Comparison of ENCODE assay signal across 1 cellular context in the genomic region with DNA sequence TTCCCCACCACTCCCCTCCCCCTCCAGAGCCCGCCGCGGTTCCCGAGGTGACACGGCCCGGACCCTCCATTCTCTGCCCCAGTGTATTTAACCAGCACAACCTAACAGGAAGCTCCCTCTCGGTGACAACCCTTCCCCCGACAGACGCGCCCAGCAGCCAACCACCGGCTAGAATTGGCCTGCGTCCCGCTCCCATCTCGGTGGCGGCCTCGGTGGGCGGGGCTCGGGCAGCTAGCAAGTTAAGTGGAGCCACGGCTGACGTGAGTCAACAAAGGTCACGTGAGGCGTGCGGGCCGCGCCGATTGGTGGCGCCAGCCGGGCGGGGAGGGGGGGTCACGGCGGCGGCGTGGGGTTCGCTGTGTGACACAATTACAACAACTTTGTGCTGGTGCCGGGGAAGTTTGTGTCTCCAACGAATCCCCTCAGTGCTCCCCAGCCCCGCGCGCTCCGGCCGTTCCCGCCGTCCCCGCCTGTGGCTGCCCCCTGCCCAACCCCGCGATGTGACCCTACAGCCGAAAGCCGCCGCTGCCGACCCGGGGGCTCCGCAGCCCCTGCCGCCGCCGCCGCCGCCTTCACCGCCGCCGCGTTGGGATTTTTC.
TF ChIP-seq lines count a peak whose summit lies in the region.

KDM6A (plus strand) TSS at position 372 of the 598 bp plus-strand sequence. CDS start 364 bp downstream, outside the sequence.

TF ChIP-seq in HepG2, 621 proteins besides CTCF, POLR2A, EP300 and RAD21 (continued from another document and continues in another):
- TF ChIP-seq, protein P1, sequence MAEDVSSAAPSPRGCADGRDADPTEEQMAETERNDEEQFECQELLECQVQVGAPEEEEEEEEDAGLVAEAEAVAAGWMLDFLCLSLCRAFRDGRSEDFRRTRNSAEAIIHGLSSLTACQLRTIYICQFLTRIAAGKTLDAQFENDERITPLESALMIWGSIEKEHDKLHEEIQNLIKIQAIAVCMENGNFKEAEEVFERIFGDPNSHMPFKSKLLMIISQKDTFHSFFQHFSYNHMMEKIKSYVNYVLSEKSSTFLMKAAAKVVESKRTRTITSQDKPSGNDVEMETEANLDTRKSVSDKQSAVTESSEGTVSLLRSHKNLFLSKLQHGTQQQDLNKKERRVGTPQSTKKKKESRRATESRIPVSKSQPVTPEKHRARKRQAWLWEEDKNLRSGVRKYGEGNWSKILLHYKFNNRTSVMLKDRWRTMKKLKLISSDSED (CRISPR knock-in tag; IDR thresholded peaks at IDR 0.05): no peak
- TF ChIP-seq SETDB1 (CRISPR knock-in tag; IDR thresholded peaks at IDR 0.05; ENCODE audit: borderline replicate concordance) (no peak), ZNF260 (CRISPR knock-in tag; IDR thresholded peaks at IDR 0.05; ENCODE audit: borderline replicate concordance, low read depth) (no peak), RXRB (CRISPR knock-in tag; IDR thresholded peaks at IDR 0.05; ENCODE audit: borderline replicate concordance) (peak; percentile 12; the same call in 1 of the 2 replicates), ZNF850 (CRISPR knock-in tag; conservative IDR thresholded peaks at IDR 0.05) (no peak), YY1 (IDR thresholded peaks at IDR 0.05; ENCODE audit: insufficient read depth, insufficient replicate concordance, low read depth, low read length) (peak; percentile 57), CHD4 (IDR thresholded peaks at IDR 0.05; ENCODE audit: borderline replicate concordance, low read length) (no peak), ZNF136 (CRISPR knock-in tag; IDR thresholded peaks at IDR 0.05; ENCODE audit: low read depth) (no peak), ZNF549 (CRISPR knock-in tag; IDR thresholded peaks at IDR 0.05) (no peak), PRMT3 (CRISPR knock-in tag; IDR thresholded peaks at IDR 0.05; ENCODE audit: borderline replicate concordance, low read depth) (no peak), ZNF501 (CRISPR knock-in tag; IDR thresholded peaks at IDR 0.05) (no peak), ZNF780A (CRISPR knock-in tag; IDR thresholded peaks at IDR 0.05) (no peak), CSRNP2 (CRISPR knock-in tag; conservative IDR thresholded peaks at IDR 0.05; ENCODE audit: low read depth) (no peak), ZNF543 (CRISPR knock-in tag; IDR thresholded peaks at IDR 0.05) (no peak), TEAD3 (CRISPR knock-in tag; optimal IDR thresholded peaks at IDR 0.05; ENCODE audit: borderline replicate concordance) (no peak), GFI1 (CRISPR knock-in tag; IDR thresholded peaks at IDR 0.05; ENCODE audit: borderline replicate concordance) (no peak), ZNF790 (CRISPR knock-in tag; IDR thresholded peaks at IDR 0.05; ENCODE audit: borderline replicate concordance) (no peak), TARDBP (CRISPR knock-in tag; IDR thresholded peaks at IDR 0.05) (no peak), ZNF567 (CRISPR knock-in tag; IDR thresholded peaks at IDR 0.05; ENCODE audit: borderline replicate concordance) (no peak), SP2 (CRISPR knock-in tag; IDR thresholded peaks at IDR 0.05) (peak; percentile 91), BHLHE40 (IDR thresholded peaks at IDR 0.05; ENCODE audit: low read length) (peak; percentile 75), ZNF678 (CRISPR knock-in tag; IDR thresholded peaks at IDR 0.05) (no peak), KLF16 (CRISPR knock-in tag; IDR thresholded peaks at IDR 0.05) (no peak), SKIL (CRISPR knock-in tag; IDR thresholded peaks at IDR 0.05; ENCODE audit: borderline replicate concordance) (no peak), SMARCE1 (IDR thresholded peaks at IDR 0.05; ENCODE audit: borderline replicate concordance) (no peak), ZNF224 (CRISPR knock-in tag; IDR thresholded peaks at IDR 0.05) (no peak), ELF3 (CRISPR knock-in tag; IDR thresholded peaks at IDR 0.05) (peak; percentile 54), ZNF431 (CRISPR knock-in tag; IDR thresholded peaks at IDR 0.05; ENCODE audit: borderline replicate concordance, low read depth) (no peak), MTA1 (CRISPR knock-in tag; IDR thresholded peaks at IDR 0.05; ENCODE audit: borderline replicate concordance) (no peak), JUND (CRISPR knock-in tag; IDR thresholded peaks at IDR 0.05) (no peak), PATZ1 (CRISPR knock-in tag; IDR thresholded peaks at IDR 0.05) (peak; percentile 72), ZNF563 (CRISPR knock-in tag; IDR thresholded peaks at IDR 0.05) (no peak), DNMT3B (CRISPR knock-in tag; conservative IDR thresholded peaks at IDR 0.05) (no peak), ZSCAN29 (CRISPR knock-in tag; conservative IDR thresholded peaks at IDR 0.05) (no peak), ZNF547 (CRISPR knock-in tag; IDR thresholded peaks at IDR 0.05) (no peak; the same call in 1 of the 2 replicates), SIN3B (IDR thresholded peaks at IDR 0.05; ENCODE audit: low read length) (no peak), ZBTB38 (CRISPR knock-in tag; IDR thresholded peaks at IDR 0.05) (no peak), NCOA2 (CRISPR knock-in tag; IDR thresholded peaks at IDR 0.05) (peak; percentile 23; the same call in 1 of the 2 replicates), ZNF160 (CRISPR knock-in tag; IDR thresholded peaks at IDR 0.05) (no peak), FOXK1 (CRISPR knock-in tag; IDR thresholded peaks at IDR 0.05; ENCODE audit: borderline replicate concordance, low read depth) (peak; percentile 81; the same call in 1 of the 2 replicates), NR2C2 (CRISPR knock-in tag; IDR thresholded peaks at IDR 0.05; ENCODE audit: borderline replicate concordance) (no peak)
- TF ChIP-seq, protein P2, sequence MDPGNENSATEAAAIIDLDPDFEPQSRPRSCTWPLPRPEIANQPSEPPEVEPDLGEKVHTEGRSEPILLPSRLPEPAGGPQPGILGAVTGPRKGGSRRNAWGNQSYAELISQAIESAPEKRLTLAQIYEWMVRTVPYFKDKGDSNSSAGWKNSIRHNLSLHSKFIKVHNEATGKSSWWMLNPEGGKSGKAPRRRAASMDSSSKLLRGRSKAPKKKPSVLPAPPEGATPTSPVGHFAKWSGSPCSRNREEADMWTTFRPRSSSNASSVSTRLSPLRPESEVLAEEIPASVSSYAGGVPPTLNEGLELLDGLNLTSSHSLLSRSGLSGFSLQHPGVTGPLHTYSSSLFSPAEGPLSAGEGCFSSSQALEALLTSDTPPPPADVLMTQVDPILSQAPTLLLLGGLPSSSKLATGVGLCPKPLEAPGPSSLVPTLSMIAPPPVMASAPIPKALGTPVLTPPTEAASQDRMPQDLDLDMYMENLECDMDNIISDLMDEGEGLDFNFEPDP (CRISPR knock-in tag; conservative IDR thresholded peaks at IDR 0.05): no peak
- TF ChIP-seq, protein P3, sequence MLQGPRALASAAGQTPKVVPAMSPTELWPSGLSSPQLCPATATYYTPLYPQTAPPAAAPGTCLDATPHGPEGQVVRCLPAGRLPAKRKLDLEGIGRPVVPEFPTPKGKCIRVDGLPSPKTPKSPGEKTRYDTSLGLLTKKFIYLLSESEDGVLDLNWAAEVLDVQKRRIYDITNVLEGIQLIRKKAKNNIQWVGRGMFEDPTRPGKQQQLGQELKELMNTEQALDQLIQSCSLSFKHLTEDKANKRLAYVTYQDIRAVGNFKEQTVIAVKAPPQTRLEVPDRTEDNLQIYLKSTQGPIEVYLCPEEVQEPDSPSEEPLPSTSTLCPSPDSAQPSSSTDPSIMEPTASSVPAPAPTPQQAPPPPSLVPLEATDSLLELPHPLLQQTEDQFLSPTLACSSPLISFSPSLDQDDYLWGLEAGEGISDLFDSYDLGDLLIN (CRISPR knock-in tag; IDR thresholded peaks at IDR 0.05; ENCODE audit: borderline replicate concordance): no peak
- TF ChIP-seq, protein P4, sequence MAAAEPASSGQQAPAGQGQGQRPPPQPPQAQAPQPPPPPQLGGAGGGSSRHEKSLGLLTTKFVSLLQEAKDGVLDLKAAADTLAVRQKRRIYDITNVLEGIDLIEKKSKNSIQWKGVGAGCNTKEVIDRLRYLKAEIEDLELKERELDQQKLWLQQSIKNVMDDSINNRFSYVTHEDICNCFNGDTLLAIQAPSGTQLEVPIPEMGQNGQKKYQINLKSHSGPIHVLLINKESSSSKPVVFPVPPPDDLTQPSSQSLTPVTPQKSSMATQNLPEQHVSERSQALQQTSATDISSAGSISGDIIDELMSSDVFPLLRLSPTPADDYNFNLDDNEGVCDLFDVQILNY (CRISPR knock-in tag; conservative IDR thresholded peaks at IDR 0.05): no peak
